Comparison of ENCODE assay signal across 15 cellular contexts in genomic region chr10:85645851-85646250, GRCh38.
DNase-seq lines count a peak whose midpoint lies in the region; ATAC-seq and TF ChIP-seq lines count a peak whose summit lies in the region.
"Had no signal": no experiment of that assay in that cellular context is flagged by ENCODE, and none has a peak within 500 bp of the region (broad histone marks: within the 10 kb centered on the region; RNA-seq: fewer than 3 reads in every experiment).

No MANE protein-coding gene starts in this region.

- peak in 1 of 49 donors; percentile 14 for DNase-seq in substantia nigra (lab: John Stamatoyannopoulos, UW)
- DNase-seq in stimulated activated CD4-positive, alpha-beta T cell treated with anti-CD3 and anti-CD28 coated beads, Interleukin-4, amount 100 ng/mL, for 1 hour = no peak
- DNase-seq in C1 segment of cervical spinal cord (lab: John Stamatoyannopoulos, UW) = no peak
- DNase-seq in lower lobe of right lung = no peak
- DNase-seq: BE2C; CD8-positive, alpha-beta T cell; COR-L47; EL; H9; IMR-90 had no signal

- no peak overlapping the region for H3K4me3 Mint-ChIP-seq in nephron
- H3K4me3 Mint-ChIP-seq: CD14-positive monocyte; CD8-positive, alpha-beta T cell; GM23338; H9 had no signal

- no peak for ATAC-seq in lower lobe of right lung
- ATAC-seq in HG02623 (IDR thresholded peaks at IDR 0.05; ENCODE audit: unreplicated experiment) = no peak
- ATAC-seq: CD8-positive, alpha-beta T cell; GM23338 had no signal

- H3K27ac ChIP-seq in cingulate gyrus (ENCODE audit: low read depth, low read length) (peak overlapping the region; percentile 41), substantia nigra (ENCODE audit: low read depth, low read length, poor library complexity, severe bottlenecking) (peak overlapping the region; percentile 32), lower lobe of right lung (no peak overlapping the region)

- peaks cover 12% of the 10 kb centered on the region for H3K4me1 ChIP-seq in lower lobe of right lung

- H3K36me3 Mint-ChIP-seq in nephron (ENCODE audit: low read depth) = no peaks in the 10 kb centered on the region
- H3K36me3 Mint-ChIP-seq: CD14-positive monocyte; CD8-positive, alpha-beta T cell had no signal

- H3K27ac Mint-ChIP-seq in nephron = peak overlapping the region in 2 of 3 experiments; percentile 78 to 86
- H3K27ac Mint-ChIP-seq: CD14-positive monocyte; CD8-positive, alpha-beta T cell; GM23338; H9 had no signal

- TF ChIP-seq CTCF in nephron (IDR thresholded peaks at IDR 0.05; ENCODE audit: unreplicated experiment in 3 of 3) (no peak), lower lobe of right lung (IDR thresholded peaks at IDR 0.05) (no peak)

- H3K4me1 Mint-ChIP-seq in nephron = peaks cover 86% of the 10 kb centered on the region
- H3K4me1 Mint-ChIP-seq: CD14-positive monocyte, GM23338 had no signal

- intact Hi-C loops in lower lobe of right lung (cut with DNase I) = no loop called here

- H3K9me3 Mint-ChIP-seq in nephron = no peaks in the 10 kb centered on the region
- H3K9me3 Mint-ChIP-seq: CD8-positive, alpha-beta T cell; H9 had no signal

- H3K36me3 ChIP-seq in lower lobe of right lung = no peaks in the 10 kb centered on the region

- H3K9me3 ChIP-seq in lower lobe of right lung = no peaks in the 10 kb centered on the region
- H3K9me3 ChIP-seq: BE2C had no signal

- H3K27me3 ChIP-seq in lower lobe of right lung (ENCODE audit: low read depth) = no peaks in the 10 kb centered on the region
- H3K27me3 ChIP-seq: BE2C had no signal

- no peaks in the 10 kb centered on the region for H3K27me3 Mint-ChIP-seq in nephron (ENCODE audit: low read depth)

- H3K4me3 ChIP-seq in lower lobe of right lung = no peak overlapping the region
- H3K4me3 ChIP-seq: GM23338 had no signal
